Comparison of ENCODE assay signal across 1 cellular context in genomic region chr10:102452672-102453340, GRCh38.
TF ChIP-seq lines count a peak whose summit lies in the region.

No MANE protein-coding gene starts in this region.

TF ChIP-seq in GM23338, 12 proteins besides CTCF, POLR2A, EP300 and RAD21 (continued from another document):
- TF ChIP-seq, protein P1, sequence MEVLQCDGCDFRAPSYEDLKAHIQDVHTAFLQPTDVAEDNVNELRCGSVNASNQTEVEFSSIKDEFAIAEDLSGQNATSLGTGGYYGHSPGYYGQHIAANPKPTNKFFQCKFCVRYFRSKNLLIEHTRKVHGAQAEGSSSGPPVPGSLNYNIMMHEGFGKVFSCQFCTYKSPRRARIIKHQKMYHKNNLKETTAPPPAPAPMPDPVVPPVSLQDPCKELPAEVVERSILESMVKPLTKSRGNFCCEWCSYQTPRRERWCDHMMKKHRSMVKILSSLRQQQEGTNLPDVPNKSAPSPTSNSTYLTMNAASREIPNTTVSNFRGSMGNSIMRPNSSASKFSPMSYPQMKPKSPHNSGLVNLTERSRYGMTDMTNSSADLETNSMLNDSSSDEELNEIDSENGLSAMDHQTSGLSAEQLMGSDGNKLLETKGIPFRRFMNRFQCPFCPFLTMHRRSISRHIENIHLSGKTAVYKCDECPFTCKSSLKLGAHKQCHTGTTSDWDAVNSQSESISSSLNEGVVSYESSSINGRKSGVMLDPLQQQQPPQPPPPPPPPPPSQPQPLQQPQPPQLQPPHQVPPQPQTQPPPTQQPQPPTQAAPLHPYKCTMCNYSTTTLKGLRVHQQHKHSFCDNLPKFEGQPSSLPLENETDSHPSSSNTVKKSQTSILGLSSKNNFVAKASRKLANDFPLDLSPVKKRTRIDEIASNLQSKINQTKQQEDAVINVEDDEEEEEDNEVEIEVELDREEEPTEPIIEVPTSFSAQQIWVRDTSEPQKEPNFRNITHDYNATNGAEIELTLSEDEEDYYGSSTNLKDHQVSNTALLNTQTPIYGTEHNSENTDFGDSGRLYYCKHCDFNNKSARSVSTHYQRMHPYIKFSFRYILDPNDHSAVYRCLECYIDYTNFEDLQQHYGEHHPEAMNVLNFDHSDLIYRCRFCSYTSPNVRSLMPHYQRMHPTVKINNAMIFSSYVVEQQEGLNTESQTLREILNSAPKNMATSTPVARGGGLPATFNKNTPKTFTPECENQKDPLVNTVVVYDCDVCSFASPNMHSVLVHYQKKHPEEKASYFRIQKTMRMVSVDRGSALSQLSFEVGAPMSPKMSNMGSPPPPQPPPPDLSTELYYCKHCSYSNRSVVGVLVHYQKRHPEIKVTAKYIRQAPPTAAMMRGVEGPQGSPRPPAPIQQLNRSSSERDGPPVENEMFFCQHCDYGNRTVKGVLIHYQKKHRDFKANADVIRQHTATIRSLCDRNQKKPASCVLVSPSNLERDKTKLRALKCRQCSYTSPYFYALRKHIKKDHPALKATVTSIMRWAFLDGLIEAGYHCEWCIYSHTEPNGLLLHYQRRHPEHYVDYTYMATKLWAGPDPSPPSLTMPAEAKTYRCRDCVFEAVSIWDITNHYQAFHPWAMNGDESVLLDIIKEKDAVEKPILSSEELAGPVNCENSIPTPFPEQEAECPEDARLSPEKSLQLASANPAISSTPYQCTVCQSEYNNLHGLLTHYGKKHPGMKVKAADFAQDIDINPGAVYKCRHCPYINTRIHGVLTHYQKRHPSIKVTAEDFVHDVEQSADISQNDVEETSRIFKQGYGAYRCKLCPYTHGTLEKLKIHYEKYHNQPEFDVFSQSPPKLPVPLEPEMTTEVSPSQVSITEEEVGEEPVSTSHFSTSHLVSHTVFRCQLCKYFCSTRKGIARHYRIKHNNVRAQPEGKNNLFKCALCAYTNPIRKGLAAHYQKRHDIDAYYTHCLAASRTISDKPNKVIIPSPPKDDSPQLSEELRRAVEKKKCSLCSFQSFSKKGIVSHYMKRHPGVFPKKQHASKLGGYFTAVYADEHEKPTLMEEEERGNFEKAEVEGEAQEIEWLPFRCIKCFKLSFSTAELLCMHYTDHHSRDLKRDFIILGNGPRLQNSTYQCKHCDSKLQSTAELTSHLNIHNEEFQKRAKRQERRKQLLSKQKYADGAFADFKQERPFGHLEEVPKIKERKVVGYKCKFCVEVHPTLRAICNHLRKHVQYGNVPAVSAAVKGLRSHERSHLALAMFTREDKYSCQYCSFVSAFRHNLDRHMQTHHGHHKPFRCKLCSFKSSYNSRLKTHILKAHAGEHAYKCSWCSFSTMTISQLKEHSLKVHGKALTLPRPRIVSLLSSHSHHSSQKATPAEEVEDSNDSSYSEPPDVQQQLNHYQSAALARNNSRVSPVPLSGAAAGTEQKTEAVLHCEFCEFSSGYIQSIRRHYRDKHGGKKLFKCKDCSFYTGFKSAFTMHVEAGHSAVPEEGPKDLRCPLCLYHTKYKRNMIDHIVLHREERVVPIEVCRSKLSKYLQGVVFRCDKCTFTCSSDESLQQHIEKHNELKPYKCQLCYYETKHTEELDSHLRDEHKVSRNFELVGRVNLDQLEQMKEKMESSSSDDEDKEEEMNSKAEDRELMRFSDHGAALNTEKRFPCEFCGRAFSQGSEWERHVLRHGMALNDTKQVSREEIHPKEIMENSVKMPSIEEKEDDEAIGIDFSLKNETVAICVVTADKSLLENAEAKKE (CRISPR knock-in tag; IDR thresholded peaks at IDR 0.05): no peak
- TF ChIP-seq CREB1 (CRISPR knock-in tag; IDR thresholded peaks at IDR 0.05; ENCODE audit: low read depth) (no peak), POLR2AphosphoS5 (IDR thresholded peaks at IDR 0.05; ENCODE audit: low read depth) (no peak), NANOG (IDR thresholded peaks at IDR 0.05; ENCODE audit: borderline replicate concordance) (no peak), ETS1 (IDR thresholded peaks at IDR 0.05) (no peak), EZH2phosphoT487 (IDR thresholded peaks at IDR 0.05; ENCODE audit: unreplicated experiment) (no peak), EZH2 (IDR thresholded peaks at IDR 0.05; ENCODE audit: low read depth, unreplicated experiment) (no peak), ZNF331 (CRISPR knock-in tag; IDR thresholded peaks at IDR 0.05; ENCODE audit: low read depth) (no peak), STAT1 (IDR thresholded peaks at IDR 0.05; ENCODE audit: unreplicated experiment) (no peak), JUNB (IDR thresholded peaks at IDR 0.05; ENCODE audit: unreplicated experiment) (no peak)
